Comparison of ENCODE assay signal across 13 cellular contexts in genomic region chrX:17635231-17635630, GRCh38.
DNase-seq lines count a peak whose midpoint lies in the region; ATAC-seq and TF ChIP-seq lines count a peak whose summit lies in the region.
"Had no signal": no experiment of that assay in that cellular context is flagged by ENCODE, and none has a peak within 500 bp of the region (broad histone marks: within the 10 kb centered on the region; RNA-seq: fewer than 3 reads in every experiment).

No MANE protein-coding gene starts in this region.

- peaks cover 0 to 10% of the 10 kb centered on the region in 2 donors for H3K4me1 ChIP-seq in duodenal mucosa (ENCODE audit: control insufficient read depth in 1 of 2, insufficient read depth in 2 of 2, low read length in 2 of 2)

- H3K9ac ChIP-seq in duodenal mucosa (ENCODE audit: low read depth in 1 of 2, low read length in 2 of 2) = no peak overlapping the region
- H3K9ac ChIP-seq: GM23248 had no signal

- peaks cover 3% of the 10 kb centered on the region for H3K36me3 Mint-ChIP-seq in nephron (ENCODE audit: low read depth)
- H3K36me3 Mint-ChIP-seq: CD8-positive, alpha-beta memory T cell had no signal

- no peaks in the 10 kb centered on the region for H3K9me3 Mint-ChIP-seq in nephron
- H3K9me3 Mint-ChIP-seq: activated T-cell treated with anti-CD3 and anti-CD28 coated beads, Interleukin-2, amount 50 U/mL, for 4 hours; CD8-positive, alpha-beta memory T cell had no signal

- no peaks in the 10 kb centered on the region for H3K36me3 ChIP-seq in duodenal mucosa (ENCODE audit: control insufficient read depth in 1 of 2, insufficient read depth in 2 of 2, low read length in 2 of 2)

- H3K27me3 ChIP-seq in duodenal mucosa (ENCODE audit: control insufficient read depth in 1 of 2, insufficient read depth in 2 of 2, low read length in 2 of 2) = no peaks in the 10 kb centered on the region

- H3K9me3 ChIP-seq in duodenal mucosa (ENCODE audit: control insufficient read depth in 1 of 2, low read length in 2 of 2) = no peaks in the 10 kb centered on the region

- peak overlapping the region; percentile 70 to 85 (median 81) for H3K27ac Mint-ChIP-seq in nephron
- H3K27ac Mint-ChIP-seq: CD8-positive, alpha-beta memory T cell had no signal

- H3K4me1 Mint-ChIP-seq in nephron = peaks cover 67% of the 10 kb centered on the region

- H3K27ac ChIP-seq in duodenal mucosa (ENCODE audit: low read depth, low read length) = no peak overlapping the region
- H3K27ac ChIP-seq: GM23248 had no signal

- no peak for ATAC-seq in HG03025 (IDR thresholded peaks at IDR 0.05; ENCODE audit: low FRiP score, unreplicated experiment)
- ATAC-seq in HG03159 (IDR thresholded peaks at IDR 0.05; ENCODE audit: unreplicated experiment) = no peak
- ATAC-seq: activated T-cell treated with anti-CD3 and anti-CD28 coated beads, Interleukin-2, amount 50 U/mL, for 4 hours had no signal

- no peak for TF ChIP-seq CTCF in nephron (IDR thresholded peaks at IDR 0.05; ENCODE audit: unreplicated experiment in 3 of 3)

- peak overlapping the region; percentile 53 to 77 (median 73) for H3K4me3 Mint-ChIP-seq in nephron
- H3K4me3 Mint-ChIP-seq: activated T-cell treated with anti-CD3 and anti-CD28 coated beads, Interleukin-2, amount 50 U/mL, for 4 hours; CD8-positive, alpha-beta memory T cell had no signal

- H3K27me3 Mint-ChIP-seq in nephron (ENCODE audit: low read depth) = peaks cover 5% of the 10 kb centered on the region

- peak; percentile 97 for DNase-seq in ELF-1 (ENCODE audit: low read depth, low spot score)
- DNase-seq in NCI-H2171 treated with DMSO at 0.1 percent for 48 hours (lab: John Stamatoyannopoulos, UW) = peak; percentile 45
- no peak for DNase-seq in OCI-M2 (lab: John Stamatoyannopoulos, UW; ENCODE audit: unreplicated experiment)
- DNase-seq in COLO829 (ENCODE audit: low spot score) = no peak
- DNase-seq: activated T-cell treated with anti-CD3 and anti-CD28 coated beads, Interleukin-2, amount 50 U/mL, for 4 hours; CD8-positive, alpha-beta memory T cell; cortex of kidney; GM23248; NCI-H2081 treated with DMSO at 0.1 percent for 48 hours had no signal

- peak overlapping the region; percentile 30 to 40 for H3K4me3 ChIP-seq in duodenal mucosa (ENCODE audit: low read depth in 1 of 2, low read length in 2 of 2)
- H3K4me3 ChIP-seq: GM23248 had no signal

Comparison
In these comparisons a context has a peak if more than half of its experiments do, and no peak if none do; other contexts are left out.
1. DNase-seq: peak in ELF-1 (single experiment) and NCI-H2171 treated with DMSO at 0.1 percent for 48 hours (single experiment); none in OCI-M2 (single experiment) and COLO829 (single experiment).